15 cellular contexts compared by ENCODE assay signal in genomic region chr1:156804026-156804425, GRCh38. TPM values are rescaled to one million over a fixed set of nuclear protein-coding genes. Genes with fewer than 3 reads are reported as not detected.
DNase-seq lines count a peak whose midpoint lies in the region; ATAC-seq and TF ChIP-seq lines count a peak whose summit lies in the region.
"Had no signal": no experiment of that assay in that cellular context is flagged by ENCODE, and none has a peak within 500 bp of the region (broad histone marks: within the 10 kb centered on the region; RNA-seq: fewer than 3 reads in every experiment).

No MANE protein-coding gene starts in this region.

- H3K79me2 ChIP-seq in parathyroid adenoma, result no peaks in the 10 kb centered on the region

- H3K9me3 ChIP-seq in Caco-2 (no peaks in the 10 kb centered on the region), parathyroid adenoma (ENCODE audit: control insufficient read depth, low read length) (no peaks in the 10 kb centered on the region)
- H3K9me3 ChIP-seq: colonic mucosa, heart right ventricle had no signal

- POLR2A ChIA-PET in Caco-2 (lab: Charles Lee), result no interaction called here

- ATAC-seq in GM21717 (IDR thresholded peaks at IDR 0.05; ENCODE audit: unreplicated experiment), result no peak
- ATAC-seq: esophagus mucosa, HCT116 had no signal

- no peak overlapping the region for H3K9ac ChIP-seq in parathyroid adenoma

- H3K27me3 ChIP-seq in Caco-2 (replicated peaks; ENCODE audit: control insufficient read depth, insufficient read depth, low read length), result no peaks in the 10 kb centered on the region
- no peaks in the 10 kb centered on the region for H3K27me3 ChIP-seq in parathyroid adenoma (ENCODE audit: control insufficient read depth, insufficient read depth, low read length)
- H3K27me3 ChIP-seq: colonic mucosa, heart right ventricle had no signal

- peaks cover 4% of the 10 kb centered on the region; the same call in 1 of the 2 replicates for H3K36me3 ChIP-seq in Caco-2 (ENCODE audit: control insufficient read depth, insufficient read depth, low read length)
- H3K36me3 ChIP-seq in parathyroid adenoma (ENCODE audit: control insufficient read depth, insufficient read depth, low read length), result no peaks in the 10 kb centered on the region

- peak overlapping the region; percentile 74 for H3K27ac Mint-ChIP-seq in activated CD4-positive, alpha-beta T cell treated with anti-CD3 and anti-CD28 coated beads, Interleukin-2, amount 10 ng/mL, durations not matched to agents 24 days and 14 days
- H3K27ac Mint-ChIP-seq in Caco-2 (ENCODE audit: unreplicated experiment), result peak overlapping the region; percentile 49
- H3K27ac Mint-ChIP-seq in activated naive CD8-positive, alpha-beta T cell treated with anti-CD3 and anti-CD28 coated beads for 36 hours, result peak overlapping the region; percentile 38

- H3K4me1 ChIP-seq in Caco-2 (no peaks in the 10 kb centered on the region), parathyroid adenoma (peaks cover 23% of the 10 kb centered on the region)
- H3K4me1 ChIP-seq: colonic mucosa had no signal

- peaks cover 64% of the 10 kb centered on the region for H3K36me3 Mint-ChIP-seq in activated CD4-positive, alpha-beta T cell treated with anti-CD3 and anti-CD28 coated beads, Interleukin-2, amount 10 ng/mL, durations not matched to agents 24 days and 14 days (ENCODE audit: low read depth)
- peaks cover 36% of the 10 kb centered on the region for H3K36me3 Mint-ChIP-seq in Caco-2 (ENCODE audit: insufficient read depth, unreplicated experiment)
- H3K36me3 Mint-ChIP-seq in activated naive CD8-positive, alpha-beta T cell treated with anti-CD3 and anti-CD28 coated beads for 36 hours, result peaks cover 34% of the 10 kb centered on the region

- BruUV-seq in Caco-2 (replicated peaks; lab: Mats Ljungman, UMichigan), result no TSS peak

- H3K4me3 Mint-ChIP-seq in activated CD4-positive, alpha-beta T cell treated with anti-CD3 and anti-CD28 coated beads, Interleukin-2, amount 10 ng/mL, durations not matched to agents 24 days and 14 days, result no peak overlapping the region
- no peak overlapping the region for H3K4me3 Mint-ChIP-seq in Caco-2 (ENCODE audit: unreplicated experiment)
- H3K4me3 Mint-ChIP-seq in activated naive CD8-positive, alpha-beta T cell treated with anti-CD3 and anti-CD28 coated beads for 36 hours, result no peak overlapping the region

- H3K27ac ChIP-seq in parathyroid adenoma, result no peak overlapping the region
- H3K27ac ChIP-seq: colonic mucosa had no signal

- CTCF ChIA-PET in Caco-2 (lab: Charles Lee), result no interaction called here

- H3K27me3 Mint-ChIP-seq in activated CD4-positive, alpha-beta T cell treated with anti-CD3 and anti-CD28 coated beads, Interleukin-2, amount 10 ng/mL, durations not matched to agents 24 days and 14 days, result no peaks in the 10 kb centered on the region
- no peaks in the 10 kb centered on the region for H3K27me3 Mint-ChIP-seq in Caco-2 (ENCODE audit: insufficient read depth, unreplicated experiment)
- no peaks in the 10 kb centered on the region for H3K27me3 Mint-ChIP-seq in activated naive CD8-positive, alpha-beta T cell treated with anti-CD3 and anti-CD28 coated beads for 36 hours

- no peaks in the 10 kb centered on the region for H3K9me3 Mint-ChIP-seq in activated CD4-positive, alpha-beta T cell treated with anti-CD3 and anti-CD28 coated beads, Interleukin-2, amount 10 ng/mL, durations not matched to agents 24 days and 14 days
- no peaks in the 10 kb centered on the region for H3K9me3 Mint-ChIP-seq in Caco-2 (ENCODE audit: unreplicated experiment)
- no peaks in the 10 kb centered on the region for H3K9me3 Mint-ChIP-seq in activated naive CD8-positive, alpha-beta T cell treated with anti-CD3 and anti-CD28 coated beads for 36 hours

- no peak overlapping the region for H3K4me3 ChIP-seq in Caco-2 (ENCODE audit: low read depth, low read length)
- H3K4me3 ChIP-seq in parathyroid adenoma (ENCODE audit: low read depth, low read length), result no peak overlapping the region
- H3K4me3 ChIP-seq: colonic mucosa, heart right ventricle had no signal

- no peak for DNase-seq in activated CD4-positive, alpha-beta T cell treated with anti-CD3 and anti-CD28 coated beads, Interleukin-2, amount 10 ng/mL, durations not matched to agents 24 days and 14 days
- no peak for DNase-seq in activated CD4-positive, alpha-beta T cell treated with anti-CD3 and anti-CD28 coated beads for 48 hours
- no peak for DNase-seq in Caco-2
- no peak for DNase-seq in activated naive CD8-positive, alpha-beta T cell treated with anti-CD3 and anti-CD28 coated beads for 36 hours
- no peak for DNase-seq in activated gamma-delta T cell treated with Interleukin-2 at 50 U/mL for 16 hours
- no peak for DNase-seq in central memory CD4-positive, alpha-beta T cell
- DNase-seq: amniotic stem cell, colonic mucosa, heart right ventricle had no signal

- no peak overlapping the region for H2AFZ ChIP-seq in parathyroid adenoma

- H3K4me2 ChIP-seq in parathyroid adenoma (ENCODE audit: low read length), result peak overlapping the region; percentile 2

- H3K4me1 Mint-ChIP-seq in activated CD4-positive, alpha-beta T cell treated with anti-CD3 and anti-CD28 coated beads, Interleukin-2, amount 10 ng/mL, durations not matched to agents 24 days and 14 days, result peaks cover 52% of the 10 kb centered on the region
- H3K4me1 Mint-ChIP-seq in Caco-2 (ENCODE audit: low read depth, unreplicated experiment), result no peaks in the 10 kb centered on the region
- H3K4me1 Mint-ChIP-seq in activated naive CD8-positive, alpha-beta T cell treated with anti-CD3 and anti-CD28 coated beads for 36 hours, result peaks cover 24% of the 10 kb centered on the region

- intact Hi-C loops in activated CD4-positive, alpha-beta T cell treated with anti-CD3 and anti-CD28 coated beads, Interleukin-2, amount 10 ng/mL, durations not matched to agents 24 days and 14 days (cut with micrococcal nuclease), result loop anchor here (5.0 kb wide), 1 partner anchor 33 kb away; no protein-coding TSS in a partner anchor
- intact Hi-C loops in Caco-2 (cut with micrococcal nuclease; ENCODE audit: unreplicated experiment), result no loop called here

- TF ChIP-seq CTCF in Caco-2 (IDR thresholded peaks at IDR 0.05; ENCODE audit: insufficient read depth in 1 of 2, low read depth in 1 of 2, low read length in 1 of 2, severe bottlenecking in 1 of 2, unreplicated experiment in 1 of 2) (no peak), parathyroid adenoma (IDR thresholded peaks at IDR 0.05) (no peak)

RNA-seq across cellular contexts. Expression of gene SH2D2A, which starts 12.6 kb away (rescaled TPM):
- 277 and 282 TPM in 2 replicates for total RNA-seq in activated CD4-positive, alpha-beta T cell treated with anti-CD3 and anti-CD28 coated beads, Interleukin-2, amount 10 ng/mL, durations not matched to agents 24 days and 14 days
- 5.5 and 6.5 TPM in 2 replicates for total RNA-seq in Caco-2 (2022)
- 100 to 1,000 TPM; 186 TPM for total RNA-seq in activated naive CD8-positive, alpha-beta T cell treated with anti-CD3 and anti-CD28 coated beads for 36 hours

RNA-seq across cellular contexts. Expression of gene PRCC, which starts 36.7 kb away (rescaled TPM):
- 106 and 120 TPM in 2 replicates for total RNA-seq in activated CD4-positive, alpha-beta T cell treated with anti-CD3 and anti-CD28 coated beads, Interleukin-2, amount 10 ng/mL, durations not matched to agents 24 days and 14 days
- 94.4 and 101 TPM in 2 replicates for total RNA-seq in Caco-2 (2022)
- total RNA-seq in activated naive CD8-positive, alpha-beta T cell treated with anti-CD3 and anti-CD28 coated beads for 36 hours, result 10 to 100 TPM; 91.8 to 96.0 TPM

RNA-seq across cellular contexts. Expression of gene HDGF, which starts 52.6 kb away (rescaled TPM):
- total RNA-seq in activated CD4-positive, alpha-beta T cell treated with anti-CD3 and anti-CD28 coated beads, Interleukin-2, amount 10 ng/mL, durations not matched to agents 24 days and 14 days, result 360 and 367 TPM in 2 replicates
- 414 and 431 TPM in 2 replicates for total RNA-seq in Caco-2 (2022)
- 100 to 1,000 TPM; 271 to 274 TPM for total RNA-seq in activated naive CD8-positive, alpha-beta T cell treated with anti-CD3 and anti-CD28 coated beads for 36 hours

RNA-seq across cellular contexts. Expression of gene INSRR, which starts 54.9 kb away (rescaled TPM):
- 0.68 and 0.71 TPM in 2 replicates for total RNA-seq in activated CD4-positive, alpha-beta T cell treated with anti-CD3 and anti-CD28 coated beads, Interleukin-2, amount 10 ng/mL, durations not matched to agents 24 days and 14 days
- not detected in 2 replicates for total RNA-seq in Caco-2 (2022)
- under 1 TPM; 0.12 to 0.20 TPM for total RNA-seq in activated naive CD8-positive, alpha-beta T cell treated with anti-CD3 and anti-CD28 coated beads for 36 hours
- total RNA-seq: colonic mucosa, esophagus mucosa, kidney epithelial cell, RPMI7951 had no signal

RNA-seq across cellular contexts. Expression of gene NTRK1, which starts 56.6 kb away (rescaled TPM):
- total RNA-seq in activated CD4-positive, alpha-beta T cell treated with anti-CD3 and anti-CD28 coated beads, Interleukin-2, amount 10 ng/mL, durations not matched to agents 24 days and 14 days, result 54.3 and 61.2 TPM in 2 replicates
- not detected in 2 replicates for total RNA-seq in Caco-2 (2022)
- 1 to 10 TPM; 3.4 to 4.0 TPM for total RNA-seq in activated naive CD8-positive, alpha-beta T cell treated with anti-CD3 and anti-CD28 coated beads for 36 hours
- total RNA-seq: kidney epithelial cell, RPMI7951 had no signal

Comparison
In these comparisons a context has a peak if more than half of its experiments do, and no peak if none do; other contexts are left out.
1. RNA of gene SH2D2A, which starts 12.6 kb away (total RNA-seq): 277 to 282 TPM in activated CD4-positive, alpha-beta T cell treated with anti-CD3 and anti-CD28 coated beads, Interleukin-2, amount 10 ng/mL, durations not matched to agents 24 days and 14 days and 186 TPM in activated naive CD8-positive, alpha-beta T cell treated with anti-CD3 and anti-CD28 coated beads for 36 hours; 5.5 to 6.5 TPM in Caco-2; every median in the first group is over 10 times any median in the second.
2. Peak in every context shown above with its lines, with median percentiles within 50 percentile points of each other: H3K27ac Mint-ChIP-seq.